Comparison of ENCODE assay signal across 19 cellular contexts in the genomic region with DNA sequence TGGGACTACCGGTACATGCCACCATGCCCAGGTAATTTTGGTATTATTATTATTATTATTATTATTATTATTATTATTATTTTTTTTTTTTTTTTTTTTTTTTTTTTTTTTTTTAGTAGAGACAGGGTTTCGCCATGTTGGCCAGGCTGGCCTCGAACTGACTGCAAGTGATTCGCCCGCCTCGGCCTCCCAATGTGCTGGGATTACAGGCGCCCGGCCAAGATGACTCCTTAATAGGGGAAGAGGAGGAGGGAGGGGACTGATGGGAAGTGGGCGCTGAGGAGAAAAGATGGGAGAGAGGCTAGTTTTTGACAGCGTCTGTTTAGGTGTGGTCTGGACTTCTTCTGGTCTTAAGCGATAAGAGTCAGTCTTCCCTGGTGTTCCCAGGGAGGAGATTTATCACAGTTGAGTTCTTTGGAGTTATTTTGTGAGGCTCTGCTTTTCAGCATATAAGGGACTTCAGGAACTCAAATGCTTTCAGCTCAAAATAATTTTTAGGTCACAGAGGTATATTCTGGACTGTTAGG. TPM values are rescaled to one million over a fixed set of nuclear protein-coding genes. Genes with fewer than 3 reads are reported as not detected.
DNase-seq lines count a peak whose midpoint lies in the region; ATAC-seq and TF ChIP-seq lines count a peak whose summit lies in the region.
"Had no signal": no experiment of that assay in that cellular context is flagged by ENCODE, and none has a peak within 500 bp of the region (broad histone marks: within the 10 kb centered on the region; RNA-seq: fewer than 3 reads in every experiment).

No MANE protein-coding gene starts in this region.

- no peak for ATAC-seq in CD4-positive, CD25-positive, alpha-beta regulatory T cell (ENCODE audit: low read depth in 2 of 2)
- no peak for ATAC-seq in activated B cell treated with CpG ODN at 0.5 μM for 24 hours (ENCODE audit: low read depth)
- ATAC-seq in HG03571 (IDR thresholded peaks at IDR 0.05; ENCODE audit: unreplicated experiment): no peak
- ATAC-seq: A549 had no signal

- POLR2A ChIA-PET in activated B cell treated with CpG ODN at 0.5 μM for 24 hours (lab: Charles Lee): interaction anchor here (0.6 kb wide), 1 partner anchor 19 kb away, joined by 3 read pairs; no protein-coding TSS in a partner anchor

- H3K4me3 Mint-ChIP-seq in CD4-positive, CD25-positive, alpha-beta regulatory T cell: peak overlapping the region in 1 of 4 donors; percentile 32
- H3K4me3 Mint-ChIP-seq in HFFc6: no peak overlapping the region
- H3K4me3 Mint-ChIP-seq in activated B cell treated with CpG ODN at 0.5 μM for 24 hours: no peak overlapping the region
- H3K4me3 Mint-ChIP-seq in mesothelial cell of epicardium: no peak overlapping the region

- no peak for TF ChIP-seq CTCF in HFFc6 (IDR thresholded peaks at IDR 0.05)
- no peak for TF ChIP-seq CTCF in activated B cell treated with CpG ODN at 0.5 μM for 24 hours (IDR thresholded peaks at IDR 0.05)
- no peak for TF ChIP-seq CTCF in mesothelial cell of epicardium (IDR thresholded peaks at IDR 0.05; ENCODE audit: unreplicated experiment)

- DNase-seq in CD4-positive, CD25-positive, alpha-beta regulatory T cell: no peak
- DNase-seq in HFFc6: no peak
- DNase-seq in activated B cell treated with CpG ODN at 0.5 μM for 24 hours: no peak
- no peak for DNase-seq in mesothelial cell of epicardium (ENCODE audit: low spot score in 2 of 2, unreplicated experiment in 2 of 2)
- DNase-seq in NCI-H526 treated with DMSO at 0.1 percent for 48 hours (lab: John Stamatoyannopoulos, UW): no peak
- DNase-seq in activated CD4-positive, alpha-beta T cell treated with anti-CD3 and anti-CD28 coated beads for 1 hour: no peak
- no peak for DNase-seq in activated CD8-positive, alpha-beta memory T cell treated with anti-CD3 and anti-CD28 coated beads, Interleukin-2, amount 50 U/mL, for 4 hours
- DNase-seq: Caco-2; DMS53; NCI-H1417 treated with DMSO at 0.1 percent for 48 hours; NCI-H2029; NCI-H2171; NCI-H446; NK-92 treated with Interleukin-12 subunit alpha and Interleukin-12 subunit beta, amount 100 ng/mL, for 24 hours; SJCRH30 had no signal

- H3K4me3 ChIP-seq in CD4-positive, CD25-positive, alpha-beta regulatory T cell (ENCODE audit: low read depth, low read length): no peak overlapping the region
- H3K4me3 ChIP-seq: A549, SJCRH30 had no signal

- peaks cover 27 to 50% (median 45%) of the 10 kb centered on the region in 4 donors for H3K4me1 Mint-ChIP-seq in CD4-positive, CD25-positive, alpha-beta regulatory T cell
- H3K4me1 Mint-ChIP-seq in HFFc6 (ENCODE audit: low read depth) (peaks cover 50% of the 10 kb centered on the region), activated B cell treated with CpG ODN at 0.5 μM for 24 hours (peaks cover 59% of the 10 kb centered on the region), mesothelial cell of epicardium (peaks cover 2% of the 10 kb centered on the region)

- H3K4me1 ChIP-seq in CD4-positive, CD25-positive, alpha-beta regulatory T cell (ENCODE audit: control insufficient read depth, insufficient read depth, low read length, poor library complexity, severe bottlenecking): peaks cover 26% of the 10 kb centered on the region

- H3K36me3 Mint-ChIP-seq in CD4-positive, CD25-positive, alpha-beta regulatory T cell: peaks cover 47% of the 10 kb centered on the region
- peaks cover 34% of the 10 kb centered on the region for H3K36me3 Mint-ChIP-seq in HFFc6 (ENCODE audit: low read depth)
- peaks cover 54% of the 10 kb centered on the region for H3K36me3 Mint-ChIP-seq in activated B cell treated with CpG ODN at 0.5 μM for 24 hours (ENCODE audit: low read depth)
- H3K36me3 Mint-ChIP-seq in mesothelial cell of epicardium: peaks cover 37% of the 10 kb centered on the region

- CTCF ChIA-PET in activated B cell treated with CpG ODN at 0.5 μM for 24 hours (lab: Charles Lee): no interaction called here

- no peaks in the 10 kb centered on the region for H3K9me3 ChIP-seq in CD4-positive, CD25-positive, alpha-beta regulatory T cell (ENCODE audit: control insufficient read depth in 2 of 2, low read length in 2 of 2)
- H3K9me3 ChIP-seq: A549, Caco-2, SJCRH30 had no signal

- peaks cover 33% of the 10 kb centered on the region for H3K36me3 ChIP-seq in CD4-positive, CD25-positive, alpha-beta regulatory T cell (ENCODE audit: control insufficient read depth, insufficient read depth, low read length)

- H3K27me3 Mint-ChIP-seq in CD4-positive, CD25-positive, alpha-beta regulatory T cell: no peaks in the 10 kb centered on the region
- no peaks in the 10 kb centered on the region; the same call in 1 of the 2 replicates for H3K27me3 Mint-ChIP-seq in HFFc6 (ENCODE audit: insufficient read depth)
- no peaks in the 10 kb centered on the region for H3K27me3 Mint-ChIP-seq in activated B cell treated with CpG ODN at 0.5 μM for 24 hours
- H3K27me3 Mint-ChIP-seq in mesothelial cell of epicardium (ENCODE audit: low read depth): no peaks in the 10 kb centered on the region

- no peaks in the 10 kb centered on the region for H3K27me3 ChIP-seq in CD4-positive, CD25-positive, alpha-beta regulatory T cell (ENCODE audit: control insufficient read depth, insufficient read depth, low read length)
- H3K27me3 ChIP-seq: SJCRH30 had no signal

- intact Hi-C loops in activated B cell treated with CpG ODN at 0.5 μM for 24 hours (cut with micrococcal nuclease): loop anchor here (2.0 to 10.0 kb wide), 2 partner anchors 17 to 97 kb away; no protein-coding TSS in a partner anchor

- no peaks in the 10 kb centered on the region for H3K9me3 Mint-ChIP-seq in CD4-positive, CD25-positive, alpha-beta regulatory T cell
- H3K9me3 Mint-ChIP-seq in HFFc6 (no peaks in the 10 kb centered on the region), activated B cell treated with CpG ODN at 0.5 μM for 24 hours (no peaks in the 10 kb centered on the region), mesothelial cell of epicardium (no peaks in the 10 kb centered on the region)

- no peak overlapping the region for H3K27ac ChIP-seq in CD4-positive, CD25-positive, alpha-beta regulatory T cell (ENCODE audit: insufficient read depth, low read length, poor library complexity, severe bottlenecking)
- H3K27ac ChIP-seq: C4-2B, SJCRH30 had no signal

- peak overlapping the region; percentile 2 to 85 (median 78) for H3K27ac Mint-ChIP-seq in CD4-positive, CD25-positive, alpha-beta regulatory T cell
- H3K27ac Mint-ChIP-seq in HFFc6 (peak overlapping the region; percentile 66), activated B cell treated with CpG ODN at 0.5 μM for 24 hours (peak overlapping the region; percentile 80), mesothelial cell of epicardium (peak overlapping the region; percentile 11)

RNA-seq across cellular contexts. Expression of a gene that starts 34.4 kb away (rescaled TPM):
- total RNA-seq in CD4-positive, CD25-positive, alpha-beta regulatory T cell: not detected
- polyA plus RNA-seq in CD4-positive, CD25-positive, alpha-beta regulatory T cell: under 1 TPM; 0.05 to 0.23 (median 0.16) TPM
- total RNA-seq in HFFc6 (2021; fragmentation: NEBNext Ultra II Directional; extraction: Animal tissue kit (Norgen Biotek cat#: 25700)): not detected
- total RNA-seq in activated B cell treated with CpG ODN at 0.5 μM for 24 hours: not detected in 2 replicates
- total RNA-seq in mesothelial cell of epicardium: 0.14 to 0.25 TPM (median 0.24 TPM) in 3 replicates
- total RNA-seq: RPMI7951, SJCRH30 had no signal

RNA-seq across cellular contexts. Expression of a gene that starts 59.6 kb away (rescaled TPM):
- total RNA-seq in CD4-positive, CD25-positive, alpha-beta regulatory T cell: 41.5 TPM
- 10 to 100 TPM; 45.3 to 59.5 (median 47.4) TPM for polyA plus RNA-seq in CD4-positive, CD25-positive, alpha-beta regulatory T cell
- total RNA-seq in HFFc6 (2021; fragmentation: NEBNext Ultra II Directional; extraction: Animal tissue kit (Norgen Biotek cat#: 25700)): 10 to 100 TPM; 20.4 to 27.2 (median 23.1) TPM
- total RNA-seq in activated B cell treated with CpG ODN at 0.5 μM for 24 hours: 56.7 and 62.8 TPM in 2 replicates
- total RNA-seq in mesothelial cell of epicardium: 48.8 to 53.9 TPM (median 51.4 TPM) in 3 replicates

Comparison
In these comparisons a context has a peak if more than half of its experiments do, and no peak if none do; other contexts are left out.
1. H3K27ac Mint-ChIP-seq: peak in every context shown above with its lines; median percentile 80 in activated B cell treated with CpG ODN at 0.5 μM for 24 hours; 78 in CD4-positive, CD25-positive, alpha-beta regulatory T cell; 66 in HFFc6; 11 in mesothelial cell of epicardium.